Comparison of ENCODE assay signal across 14 cellular contexts in the genomic region with DNA sequence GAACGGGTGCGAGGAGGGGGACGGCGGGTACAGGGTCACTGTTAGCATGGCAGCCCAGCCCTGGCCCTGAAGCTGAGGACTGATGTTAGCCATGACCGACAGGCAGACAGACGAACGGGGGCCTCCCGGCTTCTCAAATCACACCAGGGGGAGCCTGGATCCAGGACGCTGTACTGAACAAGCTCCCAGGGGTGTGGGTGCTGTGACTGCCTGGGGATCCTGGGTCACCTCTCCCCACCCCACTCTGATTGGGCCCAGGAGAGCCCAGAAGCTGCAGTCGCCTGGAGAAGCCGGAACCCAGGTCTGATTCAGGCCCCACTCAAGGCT. TPM values are rescaled to one million over a fixed set of nuclear protein-coding genes. Genes with fewer than 3 reads are reported as not detected.
DNase-seq lines count a peak whose midpoint lies in the region; ATAC-seq and TF ChIP-seq lines count a peak whose summit lies in the region.
"Had no signal": no experiment of that assay in that cellular context is flagged by ENCODE, and none has a peak within 500 bp of the region (broad histone marks: within the 10 kb centered on the region; RNA-seq: fewer than 3 reads in every experiment).

No MANE protein-coding gene starts in this region.

- POLR2A ChIA-PET in SK-N-SH (lab: Yijun Ruan, JAX): interaction anchor here (12.0 kb wide), 1 partner anchor 98 kb away, joined by 91 read pairs; no protein-coding TSS in a partner anchor

- no peaks in the 10 kb centered on the region for H4K20me1 ChIP-seq in SK-N-SH (ENCODE audit: insufficient read depth)
- H4K20me1 ChIP-seq: BLaER1 had no signal

- 96% methylated on average over 10 of the region's 11 CpGs for WGBS in SK-N-SH (ENCODE audit: low lambda C conversion rate)
- 94% methylated on average over 11 of the region's 11 CpGs for WGBS in right cardiac atrium
- 91% methylated on average over 11 of the region's 11 CpGs; no CpG with 5 or more reads in 1 of the 2 donors for WGBS in transverse colon (ENCODE audit: low coverage in 1 of 2), 2 donors

- DNase-seq in SK-N-SH (peak; percentile 47), right cardiac atrium (peak in 2 of 3 donors; percentile 4 to 20), left cardiac atrium (no peak), mesenteric fat pad (ENCODE audit: low spot score) (peak; percentile 67), transverse colon (peak; percentile 4), DMS79 treated with DMSO at 0.1 percent for 48 hours (lab: John Stamatoyannopoulos, UW) (no peak), GM03348 (ENCODE audit: low spot score) (no peak)
- DNase-seq: AML-193, GF-D8, GM23248 had no signal

- TF ChIP-seq CTCF in SK-N-SH (IDR thresholded peaks at IDR 0.05) (no peak), transverse colon (IDR thresholded peaks at IDR 0.05) (no peak)

- no peaks in the 10 kb centered on the region for H3F3A ChIP-seq in SK-N-SH (replicated peaks; ENCODE audit: insufficient read depth)

- no peaks in the 10 kb centered on the region for H3K79me2 ChIP-seq in SK-N-SH (ENCODE audit: insufficient read depth)

- peak overlapping the region in 1 of 2 experiments; percentile 34; a peak in 1 of 4 replicates for H3K27ac ChIP-seq in SK-N-SH (ENCODE audit: low read depth in 2 of 2, low read length in 1 of 2)
- H3K27ac ChIP-seq in right cardiac atrium (ENCODE audit: low read length): no peak overlapping the region
- no peak overlapping the region for H3K27ac ChIP-seq in transverse colon
- H3K27ac ChIP-seq: 22Rv1, BLaER1, GM23248 had no signal

- in situ Hi-C loops in transverse colon (cut with MboI; ENCODE audit: low pct_ligation_motif_present in 1 of 4, low pct_unique_long_range_greater_than_20kb in 1 of 4, low sequenced_read_pairs in 3 of 4): no loop called here

- no peak overlapping the region for H3K9ac ChIP-seq in SK-N-SH
- H3K9ac ChIP-seq: BLaER1, GM23248 had no signal

- H3K9me3 ChIP-seq in SK-N-SH (no peaks in the 10 kb centered on the region), right cardiac atrium (ENCODE audit: control insufficient read depth, low read length) (no peaks in the 10 kb centered on the region), transverse colon (no peaks in the 10 kb centered on the region)
- H3K9me3 ChIP-seq: BLaER1, Caco-2 had no signal

- no peak for TF ChIP-seq EP300 in SK-N-SH (IDR thresholded peaks at IDR 0.05; ENCODE audit: borderline replicate concordance in 1 of 2, low read depth in 1 of 2, low read length in 1 of 2)
- no peak for TF ChIP-seq EP300 in transverse colon (IDR thresholded peaks at IDR 0.05; ENCODE audit: low read depth)

- no peak overlapping the region for H2AFZ ChIP-seq in SK-N-SH (ENCODE audit: low read depth)
- H2AFZ ChIP-seq: GM23248 had no signal

- peaks cover 0 to 8% of the 10 kb centered on the region in 2 experiments for H3K36me3 ChIP-seq in SK-N-SH (replicated peaks in 1 of 2; ENCODE audit: control insufficient read depth in 1 of 2, insufficient read depth in 2 of 2, low read length in 1 of 2)
- no peaks in the 10 kb centered on the region for H3K36me3 ChIP-seq in transverse colon
- H3K36me3 ChIP-seq: BLaER1 had no signal

- no peak for TF ChIP-seq RAD21 in SK-N-SH (IDR thresholded peaks at IDR 0.05; ENCODE audit: low read length)

- no peak overlapping the region for H3K4me2 ChIP-seq in SK-N-SH
- H3K4me2 ChIP-seq: BLaER1 had no signal

- ATAC-seq in SK-N-SH treated with all-trans-retinoic acid at 6 μM for 48 hours: no peak
- no peak for ATAC-seq in right cardiac atrium
- no peak for ATAC-seq in left cardiac atrium

- CTCF ChIA-PET in SK-N-SH (lab: Yijun Ruan, JAX): interaction anchor here (1.3 to 11.4 kb wide), 5 partner anchors 96 to 155 kb away, joined by 5 to 82 read pairs (median 10); no protein-coding TSS in a partner anchor

- H3K9me2 ChIP-seq in SK-N-SH: no peaks in the 10 kb centered on the region

- peaks cover 0 to 56% of the 10 kb centered on the region in 2 experiments; a peak in 1 of 4 replicates for H3K4me1 ChIP-seq in SK-N-SH (ENCODE audit: control insufficient read depth in 1 of 2, insufficient read depth in 2 of 2, low read depth in 1 of 2, low read length in 1 of 2)
- no peaks in the 10 kb centered on the region for H3K4me1 ChIP-seq in right cardiac atrium (ENCODE audit: control insufficient read depth, insufficient read depth, low read length)
- H3K4me1 ChIP-seq in transverse colon: no peaks in the 10 kb centered on the region
- H3K4me1 ChIP-seq: Caco-2 had no signal

- no peak for TF ChIP-seq POLR2A in transverse colon (IDR thresholded peaks at IDR 0.05)

- intact Hi-C loops in right cardiac atrium (cut with DNase I): no loop called here
- intact Hi-C loops in left cardiac atrium (cut with DNase I): no loop called here
- intact Hi-C loops in transverse colon (cut with DNase I; ENCODE audit: low total_unique reads): no loop called here

- H3K27me3 ChIP-seq in SK-N-SH (ENCODE audit: insufficient read depth): no peaks in the 10 kb centered on the region
- no peaks in the 10 kb centered on the region for H3K27me3 ChIP-seq in right cardiac atrium (ENCODE audit: control insufficient read depth, insufficient read depth)
- no peaks in the 10 kb centered on the region for H3K27me3 ChIP-seq in transverse colon
- H3K27me3 ChIP-seq: BLaER1 had no signal

- H3K4me3 ChIP-seq in SK-N-SH (ENCODE audit: low read depth in 2 of 2, low read length in 1 of 2): no peak overlapping the region
- no peak overlapping the region for H3K4me3 ChIP-seq in right cardiac atrium (ENCODE audit: low read length)
- H3K4me3 ChIP-seq in transverse colon: no peak overlapping the region
- H3K4me3 ChIP-seq: BLaER1, GM23248 had no signal

TF ChIP-seq in SK-N-SH, 30 proteins besides CTCF, POLR2A, EP300 and RAD21 (continues in another document):
- TF ChIP-seq JUND (IDR thresholded peaks at IDR 0.05): no peak
- no peak for TF ChIP-seq POLR2AphosphoS5 (IDR thresholded peaks at IDR 0.05; ENCODE audit: low read depth, low read length)
- no peak for TF ChIP-seq TAF1 (IDR thresholded peaks at IDR 0.05; ENCODE audit: borderline replicate concordance, low read depth, low read length)
- no peak for TF ChIP-seq USF2 (IDR thresholded peaks at IDR 0.05; ENCODE audit: borderline replicate concordance, low read depth, low read length)
- no peak for TF ChIP-seq TCF12 (IDR thresholded peaks at IDR 0.05)
- TF ChIP-seq NFIC (IDR thresholded peaks at IDR 0.05; ENCODE audit: borderline replicate concordance): no peak
- TF ChIP-seq ELF1 (IDR thresholded peaks at IDR 0.05): no peak
- no peak for TF ChIP-seq RXRA (IDR thresholded peaks at IDR 0.05; ENCODE audit: borderline replicate concordance, low read depth)
- TF ChIP-seq EZH2phosphoT487 (IDR thresholded peaks at IDR 0.05; ENCODE audit: borderline replicate concordance, low read depth): no peak

TF ChIP-seq in SK-N-SH treated with all-trans-retinoic acid at 6 μM for 48 hours, 23 proteins besides CTCF, POLR2A, EP300 and RAD21:
- TF ChIP-seq ZNF565 (CRISPR knock-in tag; conservative IDR thresholded peaks at IDR 0.05; ENCODE audit: low read depth) (no peak), PPARA (CRISPR knock-in tag; IDR thresholded peaks at IDR 0.05; ENCODE audit: borderline replicate concordance) (no peak)

RNA-seq across cellular contexts. Expression of gene BEGAIN, which starts 47.9 kb away (rescaled TPM):
- polyA plus RNA-seq in SK-N-SH (2012; rRNA removed): 4.2 and 4.4 TPM in 2 replicates
- polyA plus RNA-seq in SK-N-SH (2012; cell fraction: cytosol; rRNA removed): 1.9 and 4.4 TPM in 2 replicates
- 23.8 and 41.4 TPM in 2 replicates for polyA plus RNA-seq in SK-N-SH (2012; cell fraction: nucleus; rRNA removed)
- 1 to 10 TPM; 1.4 to 2.7 (median 2.0) TPM for total RNA-seq in right cardiac atrium
- 1.4 TPM for polyA plus RNA-seq in right cardiac atrium
- 1 to 10 TPM; 1.7 to 2.1 TPM for total RNA-seq in left cardiac atrium
- total RNA-seq in mesenteric fat pad: 2.2 TPM
- 1 to 10 TPM in 1 of 4 donors, under 1 TPM in 2, not detected in 1; 0.27 to 2.5 (median 0.37) TPM for total RNA-seq in transverse colon

Comparison
In these comparisons a context has a peak if more than half of its experiments do, and no peak if none do; other contexts are left out.
1. DNase-seq: peak in SK-N-SH (single experiment), right cardiac atrium (2 of 3), mesenteric fat pad (single experiment) and transverse colon (single experiment); none in left cardiac atrium (single experiment), DMS79 treated with DMSO at 0.1 percent for 48 hours (single experiment) and GM03348 (single experiment).